In genomic region chr2:24971300-24971549, GRCh38 we compare ENCODE assay signal across 8 cellular contexts. TPM values are rescaled to one million over a fixed set of nuclear protein-coding genes. Genes with fewer than 3 reads are reported as not detected.
A peak's percentile ranks its signal among the peaks of the same experiment; 100 is the strongest.
DNase-seq lines count a peak whose midpoint lies in the region; ATAC-seq and TF ChIP-seq lines count a peak whose summit lies in the region.

No MANE protein-coding gene starts in this region.

- CTCF ChIA-PET in Calu3 (lab: Charles Lee) = no interaction called here

- no peaks in the 10 kb centered on the region for H3K27me3 ChIP-seq in HUES6 (ENCODE audit: control insufficient read depth, insufficient read depth, low read length)

- H3K4me3 ChIP-seq in HUES6 (ENCODE audit: low read depth, low read length) = peak overlapping the region; percentile 93

- no peaks in the 10 kb centered on the region for H3K27me3 Mint-ChIP-seq in Calu3 (ENCODE audit: unreplicated experiment)
- H3K27me3 Mint-ChIP-seq in brain = peaks cover 8% of the 10 kb centered on the region
- no peaks in the 10 kb centered on the region for H3K27me3 Mint-ChIP-seq in stimulated activated naive CD8-positive, alpha-beta T cell treated with anti-CD3 and anti-CD28 coated beads, Interleukin-15, Interleukin-2, amounts not matched to agents 100 ng/mL and 50 ng/mL, for 24 hours

- ATAC-seq in left lobe of liver = peak; percentile 6
- no peak for ATAC-seq in GM21723 (IDR thresholded peaks at IDR 0.05; ENCODE audit: unreplicated experiment)

- H3K27ac Mint-ChIP-seq in Calu3 (ENCODE audit: unreplicated experiment) (peak overlapping the region; percentile 100), brain (peak overlapping the region; percentile 100)
- peak overlapping the region; percentile 99 for H3K27ac Mint-ChIP-seq in stimulated activated naive CD8-positive, alpha-beta T cell treated with anti-CD3 and anti-CD28 coated beads, Interleukin-15, Interleukin-2, amounts not matched to agents 100 ng/mL and 50 ng/mL, for 24 hours

- H3K4me1 Mint-ChIP-seq in Calu3 (ENCODE audit: low read depth, unreplicated experiment) = peaks cover 6% of the 10 kb centered on the region
- H3K4me1 Mint-ChIP-seq in brain = peaks cover 50% of the 10 kb centered on the region
- H3K4me1 Mint-ChIP-seq in stimulated activated naive CD8-positive, alpha-beta T cell treated with anti-CD3 and anti-CD28 coated beads, Interleukin-15, Interleukin-2, amounts not matched to agents 100 ng/mL and 50 ng/mL, for 24 hours (ENCODE audit: low read depth) = peaks cover 19% of the 10 kb centered on the region

- peaks cover 4% of the 10 kb centered on the region for H3K36me3 ChIP-seq in HUES6 (ENCODE audit: control insufficient read depth, insufficient read depth, low read length)

- intact Hi-C loops in Calu3 (cut with micrococcal nuclease; ENCODE audit: unreplicated experiment) = no loop called here

- H3K4me1 ChIP-seq in HUES6 (ENCODE audit: control insufficient read depth, insufficient read depth, low read length) = no peaks in the 10 kb centered on the region

- H3K9me3 ChIP-seq in HUES6 (ENCODE audit: control insufficient read depth, insufficient read depth, low read depth, low read length) = no peaks in the 10 kb centered on the region

- peak overlapping the region; percentile 92 for H3K9ac ChIP-seq in HUES6 (ENCODE audit: low read length)

- DNase-seq in Calu3 (peak; percentile 15), left lobe of liver (ENCODE audit: low spot score) (no peak), glomerular visceral epithelial cell (ENCODE audit: extremely low spot score) (no peak), DMS 273 (lab: John Stamatoyannopoulos, UW; ENCODE audit: unreplicated experiment) (no peak)

- H3K9me3 Mint-ChIP-seq in Calu3 (ENCODE audit: low read depth, unreplicated experiment) = no peaks in the 10 kb centered on the region
- peaks cover 0 to 7% (median 0%) of the 10 kb centered on the region in 5 experiments for H3K9me3 Mint-ChIP-seq in brain
- no peaks in the 10 kb centered on the region for H3K9me3 Mint-ChIP-seq in stimulated activated naive CD8-positive, alpha-beta T cell treated with anti-CD3 and anti-CD28 coated beads, Interleukin-15, Interleukin-2, amounts not matched to agents 100 ng/mL and 50 ng/mL, for 24 hours

- BruUV-seq in Calu3 (replicated peaks; lab: Mats Ljungman, UMichigan) = TSS peak; percentile 70

- H3K36me3 Mint-ChIP-seq in Calu3 (ENCODE audit: insufficient read depth, unreplicated experiment) (peaks cover 26% of the 10 kb centered on the region), brain (peaks cover 19% of the 10 kb centered on the region)
- H3K36me3 Mint-ChIP-seq in stimulated activated naive CD8-positive, alpha-beta T cell treated with anti-CD3 and anti-CD28 coated beads, Interleukin-15, Interleukin-2, amounts not matched to agents 100 ng/mL and 50 ng/mL, for 24 hours (ENCODE audit: low read depth) = peaks cover 14% of the 10 kb centered on the region

- peak overlapping the region; percentile 95 for H3K27ac ChIP-seq in HUES6 (ENCODE audit: low read depth, low read length)

- TF ChIP-seq CTCF in Calu3 (IDR thresholded peaks at IDR 0.05; ENCODE audit: unreplicated experiment) = no peak
- TF ChIP-seq CTCF in brain (conservative IDR thresholded peaks at IDR 0.05) = no peak

- H3K4me3 Mint-ChIP-seq in Calu3 (ENCODE audit: low read depth, unreplicated experiment) (peak overlapping the region; percentile 99), brain (peak overlapping the region; percentile 97 to 99 (median 98))
- peak overlapping the region; percentile 96 for H3K4me3 Mint-ChIP-seq in stimulated activated naive CD8-positive, alpha-beta T cell treated with anti-CD3 and anti-CD28 coated beads, Interleukin-15, Interleukin-2, amounts not matched to agents 100 ng/mL and 50 ng/mL, for 24 hours

RNA-seq across cellular contexts. Expression of gene DNAJC27, which starts 0.5 kb away (rescaled TPM):
- total RNA-seq in Calu3 (2022) (4.6 and 4.9 TPM in 2 replicates), left lobe of liver (1.9 TPM)
- 4.0 TPM for polyA plus RNA-seq in brain (ENCODE audit: insufficient read depth, low read depth, low replicate concordance)

RNA-seq across cellular contexts. Expression of gene ADCY3, which starts 51.2 kb away (rescaled TPM):
- total RNA-seq in Calu3 (2022) = 57.6 and 63.7 TPM in 2 replicates
- 37.4 TPM for polyA plus RNA-seq in brain (ENCODE audit: insufficient read depth, low read depth, low replicate concordance)
- total RNA-seq in left lobe of liver = 4.2 TPM

Comparison
In these comparisons a context has a peak if more than half of its experiments do, and no peak if none do; other contexts are left out.
1. RNA of gene ADCY3, which starts 51.2 kb away (total RNA-seq): 57.6 to 63.7 TPM in Calu3; 4.2 TPM in left lobe of liver (single experiment); every median in the first group is over 10 times any median in the second.
2. Peak in every context shown above with its lines, with median percentiles within 50 percentile points of each other: H3K27ac Mint-ChIP-seq and H3K4me3 Mint-ChIP-seq.